ENCODE assay signal across 1 cellular context in genomic region chr11:37402663-37403062, GRCh38.
TF ChIP-seq lines count a peak whose summit lies in the region.

No MANE protein-coding gene starts in this region.

TF ChIP-seq in HepG2, 621 proteins besides CTCF, POLR2A, EP300 and RAD21 (continued from another document):
- no peak for TF ChIP-seq ZNF562 (CRISPR knock-in tag; IDR thresholded peaks at IDR 0.05; ENCODE audit: borderline replicate concordance)
- no peak for TF ChIP-seq ZNF362 (CRISPR knock-in tag; IDR thresholded peaks at IDR 0.05; ENCODE audit: borderline replicate concordance)
